7 cellular contexts compared by ENCODE assay signal in the genomic region with DNA sequence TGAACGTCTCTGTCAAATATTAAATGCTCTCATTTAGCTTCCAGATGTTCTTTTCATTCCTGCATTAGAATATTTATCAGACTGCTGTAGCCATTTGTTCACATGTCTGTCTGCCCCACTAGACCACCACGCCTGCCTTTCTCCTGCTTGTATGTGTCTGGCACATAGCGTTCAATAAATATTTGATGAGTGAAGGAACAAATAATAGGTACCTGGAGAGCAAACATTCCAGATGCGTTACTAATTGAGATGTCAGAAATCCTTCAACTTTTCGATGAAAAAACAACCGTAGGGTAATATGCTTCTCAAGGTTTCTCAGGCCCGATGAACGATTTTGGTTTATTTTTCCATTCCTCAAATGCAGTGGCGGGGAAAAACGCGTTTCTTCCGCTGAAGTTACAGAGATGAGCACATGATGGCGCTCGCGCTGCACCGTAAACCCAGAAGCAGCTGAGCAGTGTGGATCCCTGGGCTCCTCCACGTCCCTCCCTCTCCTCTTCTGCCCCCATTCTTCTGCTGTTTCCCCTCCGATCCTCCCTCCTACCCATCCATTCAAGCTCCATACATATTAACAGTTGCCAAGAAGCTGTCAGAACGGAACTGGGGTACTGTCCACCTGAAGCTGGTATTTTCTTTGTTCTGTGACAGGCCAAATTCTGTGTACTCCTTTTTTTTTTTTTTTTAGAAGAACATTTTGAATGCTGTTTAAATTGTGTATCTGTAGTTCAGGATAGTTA.
DNase-seq lines count a peak whose midpoint lies in the region; ATAC-seq and TF ChIP-seq lines count a peak whose summit lies in the region.

No MANE protein-coding gene starts in this region.

- H3K18ac ChIP-seq in mesenchymal stem cell (ENCODE audit: low read depth in 1 of 2, low read length in 2 of 2), result peak overlapping the region in 1 of 2 experiments; percentile 66

- H3K9me2 ChIP-seq in PC-9 (ENCODE audit: insufficient read depth), result no peaks in the 10 kb centered on the region

- CTCF ChIA-PET in PC-9 (lab: Charles Lee), result interaction anchor here (0.6 to 1.6 kb wide), 4 partner anchors 55 to 1329 kb away, joined by 3 to 7 read pairs (median 4); no protein-coding TSS in a partner anchor

- H2BK5ac ChIP-seq in mesenchymal stem cell (ENCODE audit: low read depth, low read length, poor library complexity, severe bottlenecking), result no peak overlapping the region

- H3K4me1 ChIP-seq in KMS-11 (ENCODE audit: low read depth, poor library complexity, severe bottlenecking), result no peaks in the 10 kb centered on the region
- H3K4me1 ChIP-seq in PC-9 (replicated peaks; ENCODE audit: insufficient read depth), result no peaks in the 10 kb centered on the region
- no peaks in the 10 kb centered on the region for H3K4me1 ChIP-seq in endocrine pancreas (ENCODE audit: control insufficient read depth, insufficient read depth, low read length)
- no peaks in the 10 kb centered on the region for H3K4me1 ChIP-seq in mesenchymal stem cell (ENCODE audit: control insufficient read depth, insufficient read depth, low read depth, low read length)

- DNase-seq in PC-9, result peak; percentile 37 to 57
- DNase-seq in mesenchymal stem cell, result peak; percentile 68
- peak; percentile 66 for DNase-seq in ureter (ENCODE audit: low spot score)

- ATAC-seq in GM19328 (IDR thresholded peaks at IDR 0.05; ENCODE audit: unreplicated experiment), result no peak

- H3K36me3 ChIP-seq in KMS-11 (ENCODE audit: insufficient read depth) (no peaks in the 10 kb centered on the region), PC-9 (ENCODE audit: low read depth) (no peaks in the 10 kb centered on the region), endocrine pancreas (ENCODE audit: control insufficient read depth, insufficient read depth, low read length) (no peaks in the 10 kb centered on the region), mesenchymal stem cell (ENCODE audit: control insufficient read depth in 1 of 2, insufficient read depth in 2 of 2, low read depth in 1 of 2, low read length in 2 of 2) (no peaks in the 10 kb centered on the region)

- peak overlapping the region in 1 of 2 experiments; percentile 83 for H2BK12ac ChIP-seq in mesenchymal stem cell (ENCODE audit: low read length in 2 of 2)

- intact Hi-C loops in PC-9 (cut with micrococcal nuclease; ENCODE audit: unreplicated experiment), result loop anchor here (2.0 to 5.0 kb wide), 4 partner anchors 55 to 1733 kb away; no protein-coding TSS in a partner anchor

- H4K20me1 ChIP-seq in KMS-11 (ENCODE audit: insufficient read depth) (no peaks in the 10 kb centered on the region), PC-9 (ENCODE audit: insufficient read depth) (no peaks in the 10 kb centered on the region)

- H3K27ac ChIP-seq in KMS-11 (no peak overlapping the region), PC-9 (no peak overlapping the region), mesenchymal stem cell (ENCODE audit: low read length, poor library complexity, severe bottlenecking) (no peak overlapping the region)

- POLR2A ChIA-PET in PC-9 (lab: Charles Lee; ENCODE audit: unreplicated experiment), result no interaction called here

- BruUV-seq in PC-9 (replicated peaks; lab: Mats Ljungman, UMichigan), result no TSS peak

- WGBS in mesenchymal stem cell, result 16% methylated on average over 17 of the region's 19 CpGs

- H2AFZ ChIP-seq in KMS-11 (ENCODE audit: low read depth), result peak overlapping the region; percentile 40
- H2AFZ ChIP-seq in PC-9, result peak overlapping the region; percentile 52; the same call in 1 of the 2 replicates
- peak overlapping the region; percentile 91 for H2AFZ ChIP-seq in mesenchymal stem cell (ENCODE audit: low read depth, low read length)

- H3K4me2 ChIP-seq in KMS-11 (no peak overlapping the region), PC-9 (peak overlapping the region; percentile 77), mesenchymal stem cell (ENCODE audit: low read length, poor library complexity, severe bottlenecking) (peak overlapping the region; percentile 82)

- peak overlapping the region in 1 of 2 experiments; percentile 28 for H3K14ac ChIP-seq in mesenchymal stem cell (ENCODE audit: low read length in 2 of 2)

- H3K79me1 ChIP-seq in mesenchymal stem cell (replicated peaks; ENCODE audit: low read length, poor library complexity, severe bottlenecking), result no peaks in the 10 kb centered on the region

- H3K9me3 ChIP-seq in PC-9 (ENCODE audit: insufficient read depth, low read depth) (no peaks in the 10 kb centered on the region), endocrine pancreas (ENCODE audit: control insufficient read depth, low read length) (no peaks in the 10 kb centered on the region), mesenchymal stem cell (ENCODE audit: control insufficient read depth, low read length) (no peaks in the 10 kb centered on the region)

- H3K79me2 ChIP-seq in KMS-11 (ENCODE audit: insufficient read depth, low read depth), result no peaks in the 10 kb centered on the region
- no peaks in the 10 kb centered on the region for H3K79me2 ChIP-seq in PC-9 (ENCODE audit: low read depth)

- H4K91ac ChIP-seq in mesenchymal stem cell (ENCODE audit: low read length), result no peak overlapping the region

- H4K8ac ChIP-seq in mesenchymal stem cell (ENCODE audit: low read length), result no peak overlapping the region

- no peak overlapping the region for H2BK15ac ChIP-seq in mesenchymal stem cell (ENCODE audit: low read depth, poor library complexity, severe bottlenecking)

- TF ChIP-seq CTCF in GM12874 (IDR thresholded peaks at IDR 0.05; ENCODE audit: insufficient read depth, low read depth, low read length), result peak; percentile 67
- TF ChIP-seq CTCF in KMS-11 (conservative IDR thresholded peaks at IDR 0.05; ENCODE audit: low read depth, low read length), result peak; percentile 51
- TF ChIP-seq CTCF in PC-9 (conservative IDR thresholded peaks at IDR 0.05), result peak; percentile 75

- no peak overlapping the region for H3K9ac ChIP-seq in KMS-11
- peak overlapping the region; percentile 36 for H3K9ac ChIP-seq in endocrine pancreas (ENCODE audit: control insufficient read depth, insufficient read depth, low read length)
- H3K9ac ChIP-seq in mesenchymal stem cell (ENCODE audit: low read length), result peak overlapping the region; percentile 82

- no peak overlapping the region for H2BK120ac ChIP-seq in mesenchymal stem cell (ENCODE audit: low read depth, low read length)

- H3F3A ChIP-seq in PC-9 (ENCODE audit: insufficient read depth, low read depth), result no peaks in the 10 kb centered on the region

- no peak overlapping the region for H3K4ac ChIP-seq in mesenchymal stem cell (ENCODE audit: low read depth in 1 of 2, low read length in 2 of 2)

- no peak overlapping the region for H3K4me3 ChIP-seq in KMS-11 (IDR thresholded peaks at IDR 0.05; ENCODE audit: insufficient read depth, low read depth, low read length)
- peak overlapping the region; percentile 37; the same call in 1 of the 2 replicates for H3K4me3 ChIP-seq in PC-9
- H3K4me3 ChIP-seq in endocrine pancreas (ENCODE audit: control insufficient read depth, insufficient read depth, low read length), result peak overlapping the region; percentile 48
- H3K4me3 ChIP-seq in mesenchymal stem cell (ENCODE audit: insufficient read depth in 1 of 2, low read depth in 1 of 2, low read length in 2 of 2), result peak overlapping the region in 1 of 2 experiments; percentile 67

- H3K27me3 ChIP-seq in KMS-11 (ENCODE audit: insufficient read depth, low read depth) (no peaks in the 10 kb centered on the region), PC-9 (ENCODE audit: insufficient read depth, low read depth) (no peaks in the 10 kb centered on the region), endocrine pancreas (ENCODE audit: control insufficient read depth, insufficient read depth, low read length) (no peaks in the 10 kb centered on the region), mesenchymal stem cell (ENCODE audit: control insufficient read depth in 1 of 2, insufficient read depth in 1 of 2, low read length in 2 of 2) (no peaks in the 10 kb centered on the region)

- no peak overlapping the region for H3K23ac ChIP-seq in mesenchymal stem cell (ENCODE audit: low read length in 2 of 2)

- H2AK5ac ChIP-seq in mesenchymal stem cell (ENCODE audit: low read length, severe bottlenecking), result no peak overlapping the region

Comparison
In these comparisons a context has a peak if more than half of its experiments do, and no peak if none do; other contexts are left out.
1. H2AFZ ChIP-seq: peak in every context shown above with its lines; median percentile 91 in mesenchymal stem cell; 52 in PC-9; 40 in KMS-11.